In the genomic region with DNA sequence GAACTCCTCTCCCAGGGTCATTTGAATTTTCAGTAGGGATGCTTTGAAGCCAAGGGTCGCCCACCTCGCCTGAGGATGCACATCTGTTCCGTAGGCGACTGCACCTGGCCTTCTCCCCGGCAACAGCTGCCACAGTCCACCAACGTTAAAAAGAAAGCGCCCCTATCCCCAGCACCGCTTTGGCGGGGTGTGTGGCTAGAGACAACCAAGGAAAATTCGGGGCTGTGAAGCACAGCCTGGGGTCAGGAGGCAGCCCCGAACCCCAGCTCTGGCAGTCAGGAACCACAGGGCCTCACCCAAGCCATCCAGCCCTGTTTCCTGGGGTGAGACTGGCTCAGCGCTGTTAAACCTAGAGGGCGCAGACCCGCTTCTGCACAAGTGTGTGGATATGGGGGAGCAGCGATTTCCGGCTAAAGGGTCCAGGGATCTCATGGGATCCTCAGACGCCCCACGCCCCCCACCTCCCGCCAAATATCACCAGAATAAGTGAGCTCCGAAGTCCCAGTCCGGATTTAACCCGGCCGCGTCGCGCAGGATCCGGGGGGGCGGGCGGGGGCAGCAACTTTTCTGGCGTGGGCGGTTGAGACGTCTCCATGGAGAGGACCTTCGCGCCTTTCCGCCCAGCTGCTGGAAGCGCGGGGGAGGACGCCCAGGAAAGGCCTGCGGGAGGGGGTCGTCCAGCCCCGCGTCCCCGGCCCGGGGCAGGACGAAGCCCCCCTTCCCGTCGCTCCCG, we compare ENCODE assay signal across 8 cellular contexts. TPM values are rescaled to one million over a fixed set of nuclear protein-coding genes. Genes with fewer than 3 reads are reported as not detected.
DNase-seq lines count a peak whose midpoint lies in the region; ATAC-seq and TF ChIP-seq lines count a peak whose summit lies in the region.

No MANE protein-coding gene starts in this region.

- WGBS in right lobe of liver (ENCODE audit: insufficient coverage, low coverage, low lambda C conversion rate, missing lambda C conversion rate) = 33% methylated on average over 3 of the region's 48 CpGs

- H3K36me3 Mint-ChIP-seq in CD14-positive monocyte = peaks cover 0 to 5% of the 10 kb centered on the region in 2 donors

- ATAC-seq in GM19324 (IDR thresholded peaks at IDR 0.05; ENCODE audit: low FRiP score, unreplicated experiment) = peak; percentile 19
- ATAC-seq in HG03432 (IDR thresholded peaks at IDR 0.05; ENCODE audit: unreplicated experiment) = peak; percentile 46
- peak; percentile 18 to 50 (median 36) for ATAC-seq in right lobe of liver
- ATAC-seq in stimulated activated naive CD8-positive, alpha-beta T cell treated with anti-CD3 and anti-CD28 coated beads, Interleukin-15, Interleukin-2, amounts not matched to agents 100 U/mL and 50 U/mL, for 24 hours = peak; percentile 31

- peaks cover 7 to 17% (median 11%) of the 10 kb centered on the region in 3 donors for H3K27me3 Mint-ChIP-seq in CD14-positive monocyte (ENCODE audit: low read depth in 3 of 3)

- no peak for TF ChIP-seq POLR2A in right lobe of liver (IDR thresholded peaks at IDR 0.05)

- H3K4me1 ChIP-seq in right lobe of liver = no peaks in the 10 kb centered on the region

- H3K27ac ChIP-seq in coronary artery = peak overlapping the region; percentile 16 to 73
- peak overlapping the region in 2 of 3 donors; percentile 53 to 65 for H3K27ac ChIP-seq in right lobe of liver

- peak overlapping the region; percentile 96 for H3K4me3 ChIP-seq in coronary artery
- peak overlapping the region; percentile 58 to 87 (median 70) for H3K4me3 ChIP-seq in right lobe of liver

- no peaks in the 10 kb centered on the region for H3K36me3 ChIP-seq in right lobe of liver

- peaks cover 0 to 3% (median 0%) of the 10 kb centered on the region in 7 donors for H3K9me3 Mint-ChIP-seq in CD14-positive monocyte

- peaks cover 10% of the 10 kb centered on the region for H3K4me1 Mint-ChIP-seq in CD14-positive monocyte

- H3K27me3 ChIP-seq in right lobe of liver = no peaks in the 10 kb centered on the region

- DNase-seq in CD14-positive monocyte (ENCODE audit: low spot score) (no peak), SW480 (ENCODE audit: low spot score) (peak; percentile 53), coronary artery (ENCODE audit: low spot score) (peak; percentile 68), right lobe of liver (peak in 2 of 3 donors; percentile 28 to 41), NCI-H2107 treated with DMSO at 0.1 percent for 48 hours (lab: John Stamatoyannopoulos, UW; ENCODE audit: unreplicated experiment) (no peak)
- DNase-seq in stimulated activated naive CD8-positive, alpha-beta T cell treated with anti-CD3 and anti-CD28 coated beads, Interleukin-15, Interleukin-2, amounts not matched to agents 100 U/mL and 50 U/mL, for 24 hours = peak; percentile 53

- H3K9me3 ChIP-seq in right lobe of liver = no peaks in the 10 kb centered on the region

- TF ChIP-seq CTCF in CD14-positive monocyte (IDR thresholded peaks at IDR 0.05) (no peak), coronary artery (IDR thresholded peaks at IDR 0.05) (no peak), right lobe of liver (IDR thresholded peaks at IDR 0.05) (no peak)

- peak overlapping the region; percentile 77 to 84 for H3K4me3 Mint-ChIP-seq in CD14-positive monocyte

- intact Hi-C loops in CD14-positive monocyte (cut with micrococcal nuclease) (no loop called here), right lobe of liver (cut with DNase I) (no loop called here)

- H3K27ac Mint-ChIP-seq in CD14-positive monocyte = no peak overlapping the region

RNA-seq across cellular contexts. Expression of a gene that starts 0.8 kb away (rescaled TPM):
- polyA plus RNA-seq in CD14-positive monocyte = under 1 TPM in 1 of 2 donors, not detected in 1; 0.10 TPM
- total RNA-seq in right lobe of liver = 1 to 10 TPM in 5 of 6 experiments, under 1 TPM in 1; 0.93 to 3.7 (median 1.8) TPM

RNA-seq across cellular contexts. Expression of a gene that starts 53.8 kb away (rescaled TPM):
- under 1 TPM in 1 of 2 donors, not detected in 1; 0.03 TPM for polyA plus RNA-seq in CD14-positive monocyte
- 1 to 10 TPM in 1 of 6 experiments, under 1 TPM in 5; 0.56 to 1.9 (median 0.68) TPM for total RNA-seq in right lobe of liver

Comparison
In these comparisons a context has a peak if more than half of its experiments do, and no peak if none do; other contexts are left out.
1. DNase-seq: peak in SW480 (single experiment), coronary artery (single experiment), right lobe of liver (2 of 3) and stimulated activated naive CD8-positive, alpha-beta T cell treated with anti-CD3 and anti-CD28 coated beads, Interleukin-15, Interleukin-2, amounts not matched to agents 100 U/mL and 50 U/mL, for 24 hours (single experiment); none in CD14-positive monocyte (single experiment) and NCI-H2107 treated with DMSO at 0.1 percent for 48 hours (single experiment).
2. Peak in every context shown above with its lines, with median percentiles within 50 percentile points of each other: ATAC-seq.